Comparison of ENCODE assay signal across 1 cellular context in the genomic region with DNA sequence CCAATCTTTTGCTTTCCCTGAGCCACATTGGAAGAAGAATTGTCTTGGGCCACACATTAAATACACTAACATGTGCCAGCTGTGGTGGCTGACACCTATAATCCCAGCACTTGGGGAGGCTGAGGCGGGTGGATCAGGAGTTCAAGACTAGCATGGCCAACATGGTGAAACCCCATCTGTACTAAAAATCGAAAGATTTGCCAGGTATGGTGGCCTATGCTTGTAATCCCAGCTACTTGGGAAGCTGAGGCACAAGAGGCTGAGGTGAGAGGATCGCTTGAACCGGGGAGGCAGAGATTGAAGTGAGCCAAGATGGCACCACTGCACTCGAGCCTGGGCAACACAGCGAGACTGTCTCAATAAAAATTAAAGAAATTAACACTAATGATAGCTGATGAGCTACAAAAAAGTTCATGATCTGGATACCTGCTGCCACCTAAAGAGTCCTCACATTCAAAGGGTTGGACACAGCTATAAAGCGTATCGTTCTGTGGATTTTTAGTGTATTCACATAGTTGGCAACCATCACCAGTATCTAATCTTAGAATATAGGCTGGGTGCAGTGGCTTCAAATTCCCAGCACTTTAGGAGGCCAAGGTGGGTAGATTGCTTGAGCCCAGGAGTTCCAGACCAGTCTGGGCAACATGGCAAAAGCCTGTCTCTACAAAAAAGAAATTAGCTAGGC.
TF ChIP-seq lines count a peak whose summit lies in the region.

No MANE protein-coding gene starts in this region.

TF ChIP-seq in IMR-90, 13 proteins besides CTCF, POLR2A, EP300 and RAD21:
- TF ChIP-seq SMC3 (IDR thresholded peaks at IDR 0.05; ENCODE audit: low read depth, low read length) (no peak), RCOR1 (IDR thresholded peaks at IDR 0.05; ENCODE audit: insufficient replicate concordance, low read length) (no peak), NFE2L2 (IDR thresholded peaks at IDR 0.05; ENCODE audit: low read depth, low read length) (no peak), CHD1 (IDR thresholded peaks at IDR 0.05; ENCODE audit: low read depth, low read length) (no peak), BHLHE40 (IDR thresholded peaks at IDR 0.05; ENCODE audit: low read depth, low read length) (no peak), MXI1 (IDR thresholded peaks at IDR 0.05; ENCODE audit: borderline replicate concordance, low read depth, low read length) (no peak), RFX5 (IDR thresholded peaks at IDR 0.05; ENCODE audit: low read depth, low read length) (no peak), MAZ (IDR thresholded peaks at IDR 0.05; ENCODE audit: borderline replicate concordance, low read depth, low read length) (no peak), USF2 (IDR thresholded peaks at IDR 0.05; ENCODE audit: low read depth, low read length) (no peak), CEBPB (IDR thresholded peaks at IDR 0.05; ENCODE audit: low read depth, low read length) (no peak), MAFK (IDR thresholded peaks at IDR 0.05; ENCODE audit: low read depth, low read length) (no peak), FOS (IDR thresholded peaks at IDR 0.05; ENCODE audit: low read depth, low read length) (no peak)
- TF ChIP-seq, protein P1, sequence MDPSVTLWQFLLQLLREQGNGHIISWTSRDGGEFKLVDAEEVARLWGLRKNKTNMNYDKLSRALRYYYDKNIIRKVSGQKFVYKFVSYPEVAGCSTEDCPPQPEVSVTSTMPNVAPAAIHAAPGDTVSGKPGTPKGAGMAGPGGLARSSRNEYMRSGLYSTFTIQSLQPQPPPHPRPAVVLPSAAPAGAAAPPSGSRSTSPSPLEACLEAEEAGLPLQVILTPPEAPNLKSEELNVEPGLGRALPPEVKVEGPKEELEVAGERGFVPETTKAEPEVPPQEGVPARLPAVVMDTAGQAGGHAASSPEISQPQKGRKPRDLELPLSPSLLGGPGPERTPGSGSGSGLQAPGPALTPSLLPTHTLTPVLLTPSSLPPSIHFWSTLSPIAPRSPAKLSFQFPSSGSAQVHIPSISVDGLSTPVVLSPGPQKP (IDR thresholded peaks at IDR 0.05; ENCODE audit: borderline replicate concordance, low read depth, low read length): no peak
TF ChIP-seq in IMR-90: peak in this region for 0.
